ENCODE assay signal across 8 cellular contexts in the genomic region with DNA sequence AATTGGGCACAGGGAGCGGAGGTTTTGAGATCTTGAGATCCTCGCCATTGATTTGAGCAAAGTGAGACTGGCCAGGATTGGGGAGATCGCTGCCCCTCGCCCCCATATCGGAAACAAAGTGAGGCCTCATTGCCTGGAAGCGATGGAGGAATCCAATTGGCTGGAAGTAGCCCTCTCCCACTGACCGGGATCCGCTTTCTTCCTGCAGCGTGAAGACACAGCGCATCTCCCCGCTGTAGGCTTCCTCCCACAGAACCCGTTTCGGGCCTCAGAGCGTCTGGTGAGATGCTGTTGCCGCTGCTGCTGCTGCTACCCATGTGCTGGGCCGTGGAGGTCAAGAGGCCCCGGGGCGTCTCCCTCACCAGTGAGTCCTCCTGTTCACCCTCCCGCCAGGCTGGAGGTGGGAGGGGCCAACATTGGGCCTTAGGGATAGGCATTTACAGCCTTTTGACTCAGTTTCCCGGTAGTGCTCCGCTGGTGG. TPM values are rescaled to one million over a fixed set of nuclear protein-coding genes. Genes with fewer than 3 reads are reported as not detected.
DNase-seq lines count a peak whose midpoint lies in the region; ATAC-seq, FAIRE-seq and TF ChIP-seq lines count a peak whose summit lies in the region.

No MANE protein-coding gene starts in this region.

- no peak for TF ChIP-seq CTCF in CD8-positive, alpha-beta T cell (IDR thresholded peaks at IDR 0.05)
- TF ChIP-seq CTCF in astrocyte (IDR thresholded peaks at IDR 0.05; ENCODE audit: insufficient read depth, low read depth, low read length) (no peak), thyroid gland (IDR thresholded peaks at IDR 0.05) (no peak)

- H3K36me3 ChIP-seq in CD8-positive, alpha-beta T cell (ENCODE audit: insufficient read depth, low read length): peaks cover 10% of the 10 kb centered on the region
- H3K36me3 ChIP-seq in astrocyte (ENCODE audit: insufficient read depth, low read length): peaks cover 11% of the 10 kb centered on the region
- H3K36me3 ChIP-seq in thyroid gland: peaks cover 20 to 30% of the 10 kb centered on the region in 2 donors

- CTCF ChIA-PET in CD8-positive, alpha-beta T cell (lab: Charles Lee): interaction anchor here (0.7 to 2.0 kb wide), 10 partner anchors 8 to 708 kb away, joined by 3 to 6 read pairs (median 4); a partner anchor contains a TSS

- FAIRE-seq in astrocyte (lab: Jason Lieb, UNC): no peak

- H4K20me1 ChIP-seq in astrocyte (ENCODE audit: insufficient read depth, low read length): peaks cover 14% of the 10 kb centered on the region

- TF ChIP-seq POLR2A in thyroid gland (IDR thresholded peaks at IDR 0.05): no peak

- peaks cover 35% of the 10 kb centered on the region for H3K36me3 Mint-ChIP-seq in CD8-positive, alpha-beta T cell
- H3K36me3 Mint-ChIP-seq in astrocyte (ENCODE audit: low read depth, unreplicated experiment): peaks cover 7% of the 10 kb centered on the region

- H3K4me1 ChIP-seq in CD8-positive, alpha-beta T cell (ENCODE audit: insufficient read depth, low read length): peaks cover 16% of the 10 kb centered on the region
- H3K4me1 ChIP-seq in astrocyte (ENCODE audit: insufficient read depth, low read length) (peaks cover 14% of the 10 kb centered on the region), thyroid gland (peaks cover 15 to 16% of the 10 kb centered on the region in 2 donors)

- H3K4me3 Mint-ChIP-seq in CD8-positive, alpha-beta T cell: peak overlapping the region; percentile 99
- peak overlapping the region; percentile 100 for H3K4me3 Mint-ChIP-seq in astrocyte (ENCODE audit: unreplicated experiment)

- no peaks in the 10 kb centered on the region for H3K9me3 ChIP-seq in CD8-positive, alpha-beta T cell (ENCODE audit: low read length)
- H3K9me3 ChIP-seq in astrocyte (ENCODE audit: insufficient read depth, low read depth, low read length) (no peaks in the 10 kb centered on the region), thyroid gland (no peaks in the 10 kb centered on the region)

- peak overlapping the region; percentile 77 for H3K27ac ChIP-seq in CD8-positive, alpha-beta T cell (ENCODE audit: low read depth, low read length)
- H3K27ac ChIP-seq in astrocyte (ENCODE audit: low read depth, low read length) (peak overlapping the region; percentile 80), thyroid gland (peak overlapping the region in 2 of 3 donors; percentile 49 to 56)

- no peak for ATAC-seq in CD8-positive, alpha-beta T cell
- no peak for ATAC-seq in HG03280 (IDR thresholded peaks at IDR 0.05; ENCODE audit: unreplicated experiment)

- H3K79me2 ChIP-seq in astrocyte (ENCODE audit: insufficient read depth, low read length): peaks cover 21% of the 10 kb centered on the region

- peak overlapping the region; percentile 86 for H2AFZ ChIP-seq in astrocyte (ENCODE audit: low read depth, low read length)

- peaks cover 25% of the 10 kb centered on the region for H3K4me1 Mint-ChIP-seq in CD8-positive, alpha-beta T cell (ENCODE audit: low read depth)
- H3K4me1 Mint-ChIP-seq in astrocyte (ENCODE audit: low read depth, unreplicated experiment): peaks cover 3% of the 10 kb centered on the region

- H3K27ac Mint-ChIP-seq in CD8-positive, alpha-beta T cell: peak overlapping the region; percentile 95
- peak overlapping the region; percentile 99 for H3K27ac Mint-ChIP-seq in astrocyte (ENCODE audit: unreplicated experiment)

- H3K4me3 ChIP-seq in CD8-positive, alpha-beta T cell (ENCODE audit: low read depth, low read length): peak overlapping the region; percentile 97
- H3K4me3 ChIP-seq in Jurkat, Clone E6-1 (ENCODE audit: low read length): peak overlapping the region; percentile 99
- H3K4me3 ChIP-seq in astrocyte (ENCODE audit: insufficient read depth, low read depth, low read length) (peak overlapping the region; percentile 90), thyroid gland (replicated peaks in 1 of 3) (peak overlapping the region; percentile 15 to 60 (median 51))

- WGBS in thyroid gland, 2 donors: 10 to 21% methylated on average over 4 to 8 of the region's 21 CpGs

- peak overlapping the region; percentile 88 for H3K9ac ChIP-seq in astrocyte (ENCODE audit: low read length)

- POLR2A ChIA-PET in CD8-positive, alpha-beta T cell (lab: Charles Lee): interaction anchor here (0.6 to 1.4 kb wide), 6 partner anchors 8 to 61 kb away, joined by 3 to 11 read pairs (median 3); a partner anchor contains a TSS

- H3K27me3 Mint-ChIP-seq in CD8-positive, alpha-beta T cell (ENCODE audit: low read depth): no peaks in the 10 kb centered on the region
- no peaks in the 10 kb centered on the region for H3K27me3 Mint-ChIP-seq in astrocyte (ENCODE audit: low read depth, unreplicated experiment)

- peak overlapping the region; percentile 95 for H3K4me2 ChIP-seq in astrocyte (ENCODE audit: low read length)

- no peaks in the 10 kb centered on the region for H3K9me3 Mint-ChIP-seq in CD8-positive, alpha-beta T cell
- H3K9me3 Mint-ChIP-seq in astrocyte (ENCODE audit: unreplicated experiment): no peaks in the 10 kb centered on the region

- intact Hi-C loops in CD8-positive, alpha-beta T cell (cut with DNase I, micrococcal nuclease): loop anchor here (1.0 kb wide), 9 partner anchors 46 to 280 kb away; a partner anchor contains a TSS
- intact Hi-C loops in thyroid gland (cut with DNase I): loop anchor here (5.0 kb wide), 1 partner anchor 54 kb away; a partner anchor contains a TSS

- H3K27me3 ChIP-seq in CD8-positive, alpha-beta T cell (ENCODE audit: insufficient read depth, low read length): no peaks in the 10 kb centered on the region
- H3K27me3 ChIP-seq in astrocyte (ENCODE audit: insufficient read depth, low read length): no peaks in the 10 kb centered on the region
- no peaks in the 10 kb centered on the region for H3K27me3 ChIP-seq in thyroid gland

- DNase-seq in CD8-positive, alpha-beta T cell: peak in 1 of 7 experiments; percentile 16
- no peak for DNase-seq in Jurkat, Clone E6-1 (ENCODE audit: low read depth, low spot score)
- DNase-seq in astrocyte (ENCODE audit: low read depth): peak; percentile 16
- peak; percentile 68 for DNase-seq in left kidney (ENCODE audit: low read depth, low spot score)
- no peak for DNase-seq in thyroid gland
- DNase-seq in stimulated activated naive CD4-positive, alpha-beta T cell (lab: John Stamatoyannopoulos, UW): no peak
- DNase-seq in NCI-H187 treated with DMSO at 0.1 percent for 48 hours (lab: John Stamatoyannopoulos, UW): no peak

RNA-seq across cellular contexts. Expression of a gene that starts 0.4 kb away (rescaled TPM):
- 100 to 1,000 TPM; 253 to 255 TPM for total RNA-seq in CD8-positive, alpha-beta T cell
- polyA plus RNA-seq in Jurkat, Clone E6-1 (2012; ENCODE audit: insufficient read depth, insufficient read length): 305 TPM
- total RNA-seq in astrocyte (405 and 431 TPM in 2 replicates), thyroid gland (100 to 1,000 TPM; 142 to 198 (median 178) TPM)

RNA-seq across cellular contexts. Expression of a gene that starts 1.0 kb away (rescaled TPM):
- total RNA-seq in CD8-positive, alpha-beta T cell: not detected
- polyA plus RNA-seq in Jurkat, Clone E6-1 (2012; ENCODE audit: insufficient read depth, insufficient read length): 1.8 TPM
- total RNA-seq in astrocyte (0.62 and 0.66 TPM in 2 replicates), thyroid gland (1 to 10 TPM in 3 of 4 donors, under 1 TPM in 1; 0.96 to 6.8 (median 3.8) TPM)

RNA-seq across cellular contexts. Expression of a gene that starts 16.8 kb away (rescaled TPM):
- not detected for total RNA-seq in CD8-positive, alpha-beta T cell
- polyA plus RNA-seq in Jurkat, Clone E6-1 (2012; ENCODE audit: insufficient read depth, insufficient read length): not detected
- total RNA-seq in astrocyte: 1.3 and 3.6 TPM in 2 replicates
- total RNA-seq in thyroid gland: 100 to 1,000 TPM in 2 of 4 donors, 10 to 100 TPM in 2; 63.4 to 136 (median 101) TPM

RNA-seq across cellular contexts. Expression of a gene that starts 45.0 kb away (rescaled TPM):
- under 1 TPM in 1 of 2 experiments, not detected in 1; 0.08 TPM for total RNA-seq in CD8-positive, alpha-beta T cell
- not detected for polyA plus RNA-seq in Jurkat, Clone E6-1 (2012; ENCODE audit: insufficient read depth, insufficient read length)
- total RNA-seq in astrocyte: not detected in 2 replicates
- total RNA-seq in thyroid gland: not detected

RNA-seq across cellular contexts. Expression of a gene that starts 51.8 kb away (rescaled TPM):
- total RNA-seq in CD8-positive, alpha-beta T cell: 1 to 10 TPM; 9.1 to 9.5 TPM
- polyA plus RNA-seq in Jurkat, Clone E6-1 (2012; ENCODE audit: insufficient read depth, insufficient read length): 10.1 TPM
- total RNA-seq in astrocyte (4.4 and 4.7 TPM in 2 replicates), thyroid gland (10 to 100 TPM; 16.8 to 48.0 (median 31.3) TPM)

Comparison
In these comparisons a context has a peak if more than half of its experiments do, and no peak if none do; other contexts are left out.
1. DNase-seq: peak in astrocyte (single experiment) and left kidney (single experiment); none in Jurkat, Clone E6-1 (single experiment), thyroid gland (0 of 2), stimulated activated naive CD4-positive, alpha-beta T cell (0 of 6) and NCI-H187 treated with DMSO at 0.1 percent for 48 hours (single experiment).
2. RNA of a gene that starts 16.8 kb away (total RNA-seq): 63.4 to 136 TPM in thyroid gland; 1.3 to 3.6 TPM in astrocyte and not detected in CD8-positive, alpha-beta T cell; every median in the first group is over 10 times any median in the second.
3. Peak in every context shown above with its lines, with median percentiles within 50 percentile points of each other: H3K27ac ChIP-seq and H3K4me3 ChIP-seq.